Comparison of ENCODE assay signal across 8 cellular contexts in genomic region chr16:73048292-73049050, GRCh38. TPM values are rescaled to one million over a fixed set of nuclear protein-coding genes. Genes with fewer than 3 reads are reported as not detected.
DNase-seq lines count a peak whose midpoint lies in the region; ATAC-seq and TF ChIP-seq lines count a peak whose summit lies in the region.

No MANE protein-coding gene starts in this region.

- TF ChIP-seq POLR2A in body of pancreas (IDR thresholded peaks at IDR 0.05), result peak in 1 of 3 donors; percentile 11

- intact Hi-C loops in body of pancreas (cut with DNase I), result no loop called here
- intact Hi-C loops in left colon (cut with DNase I, micrococcal nuclease), result no loop called here

- DNase-seq in GM13976 (ENCODE audit: low spot score), result no peak
- DNase-seq in body of pancreas, result peak; percentile 46 to 54 (median 47)
- peak; percentile 67 to 72 for DNase-seq in left colon
- no peak for DNase-seq in thoracic aorta (ENCODE audit: low spot score)
- no peak for DNase-seq in NCI-H2029 (lab: John Stamatoyannopoulos, UW)
- no peak for DNase-seq in HuH-7 (ENCODE audit: low spot score)

- peak overlapping the region; percentile 10 to 60 for H3K4me3 ChIP-seq in body of pancreas
- H3K4me3 ChIP-seq in thoracic aorta, result peak overlapping the region; percentile 89

- H3K4me1 ChIP-seq in body of pancreas, result peaks cover 65% of the 10 kb centered on the region
- peaks cover 65 to 87% of the 10 kb centered on the region in 2 donors for H3K4me1 ChIP-seq in thoracic aorta (ENCODE audit: control insufficient read depth in 1 of 2, low read depth in 2 of 2)

- H3K36me3 ChIP-seq in body of pancreas (replicated peaks in 1 of 2; ENCODE audit: insufficient read depth in 1 of 2, low read depth in 2 of 2) (no peaks in the 10 kb centered on the region), thoracic aorta (no peaks in the 10 kb centered on the region)

- ATAC-seq in HG03354 (IDR thresholded peaks at IDR 0.05; ENCODE audit: poor library complexity, severe bottlenecking, unreplicated experiment) (peak; percentile 20), body of pancreas (peak; percentile 23), left colon (peak; percentile 61), thoracic aorta (ENCODE audit: insufficient number of reproducible peaks, low FRiP score, low read depth) (no peak), HG02588 (IDR thresholded peaks at IDR 0.05; ENCODE audit: unreplicated experiment) (no peak)

- no peaks in the 10 kb centered on the region for H3K27me3 ChIP-seq in body of pancreas
- no peaks in the 10 kb centered on the region for H3K27me3 ChIP-seq in thoracic aorta (replicated peaks; ENCODE audit: insufficient read depth)

- H3K9me3 ChIP-seq in body of pancreas (no peaks in the 10 kb centered on the region), thoracic aorta (no peaks in the 10 kb centered on the region)

- in situ Hi-C loops in GM13976 (cut with MboI; ENCODE audit: low sequenced_read_pairs, unreplicated experiment), result loop anchor here (25.0 kb wide), 1 partner anchor 386 kb away; no protein-coding TSS in a partner anchor

- H3K27ac ChIP-seq in body of pancreas (peak overlapping the region; percentile 90 to 97 (median 96)), thoracic aorta (peak overlapping the region; percentile 95 to 99)

- 3 to 24% methylated on average over 7 to 53 of the region's 56 CpGs for WGBS in body of pancreas, 2 donors

- TF ChIP-seq CTCF in GM13976 (IDR thresholded peaks at IDR 0.05; ENCODE audit: borderline replicate concordance, control extremely low read depth, extremely low read depth, insufficient read depth, missing control alignments) (peak; percentile 40), body of pancreas (IDR thresholded peaks at IDR 0.05) (peak in 3 of 7 experiments; percentile 5 to 48 (median 45)), thoracic aorta (IDR thresholded peaks at IDR 0.05) (no peak)

RNA-seq across cellular contexts. Expression of gene ZFHX3, which starts 0.5 kb away (rescaled TPM):
- total RNA-seq in body of pancreas, result 10 to 100 TPM; 22.4 to 24.6 TPM
- 10 to 100 TPM; 12.5 to 18.0 TPM for total RNA-seq in left colon
- total RNA-seq in thoracic aorta, result 10 to 100 TPM; 57.7 to 70.1 TPM

Comparison
In these comparisons a context has a peak if more than half of its experiments do, and no peak if none do; other contexts are left out.
1. DNase-seq: peak in body of pancreas (4 of 4) and left colon (2 of 2); none in GM13976 (single experiment), thoracic aorta (single experiment), NCI-H2029 (single experiment) and HuH-7 (single experiment).
2. ATAC-seq: peak in HG03354 (single experiment), body of pancreas (single experiment) and left colon (single experiment); none in thoracic aorta (single experiment) and HG02588 (single experiment).